In genomic region chr21:43297411-43297981, GRCh38 we compare ENCODE assay signal across 21 cellular contexts.
"Had no signal": no experiment of that assay in that cellular context is flagged by ENCODE, and none has a peak within 500 bp of the region (broad histone marks: within the 10 kb centered on the region; RNA-seq: fewer than 3 reads in every experiment).

No MANE protein-coding gene starts in this region.

- H3K27ac ChIP-seq: body of pancreas, dorsolateral prefrontal cortex, left lung, neutrophil, pancreas, tibial nerve had no signal

- H3K4me1 ChIP-seq: body of pancreas, left lung, pancreas had no signal

- H3K9me3 ChIP-seq: left lung, neutrophil, pancreas had no signal

- H3K36me3 ChIP-seq: left lung, neutrophil, pancreas, tibial nerve had no signal

- DNase-seq: activated CD4-positive, alpha-beta T cell treated with anti-CD3 and anti-CD28 coated beads for 48 hours; activated CD4-positive, CD25-positive, alpha-beta regulatory T cell; activated CD8-positive, alpha-beta T cell treated with anti-CD3 and anti-CD28 coated beads, Interleukin-2, amount 10 ng/mL, durations not matched to agents 7 days and 5 days; activated naive CD4-positive, alpha-beta T cell treated with anti-CD3 and anti-CD28 coated beads for 36 hours; activated T-cell treated with anti-CD3 and anti-CD28 coated beads, Interleukin-2, amount 50 U/mL, for 24 hours; body of pancreas; caudate nucleus; left lung; natural killer cell; stimulated activated CD4-positive, alpha-beta T cell treated with anti-CD3 and anti-CD28 coated beads, Interleukin-1b, Interleukin-23, amount 100 ng/mL, for 48 hours; stimulated activated CD8-positive, alpha-beta memory T cell treated with anti-CD3 and anti-CD28 coated beads, Interleukin-4, amount 100 ng/mL, for 48 hours; stimulated activated naive CD8-positive, alpha-beta T cell treated with anti-CD3 and anti-CD28 coated beads, Interleukin-15, Interleukin-2, amounts not matched to agents 100 U/mL and 50 U/mL, for 24 hours; substantia nigra; T-cell had no signal

- H3K27me3 ChIP-seq: body of pancreas, dorsolateral prefrontal cortex, left lung, neutrophil, pancreas, tibial nerve had no signal

- ATAC-seq: activated CD8-positive, alpha-beta T cell treated with anti-CD3 and anti-CD28 coated beads, Interleukin-2, amount 10 ng/mL, durations not matched to agents 7 days and 5 days; body of pancreas; left lung; natural killer cell; pancreas; stimulated activated naive CD8-positive, alpha-beta T cell treated with anti-CD3 and anti-CD28 coated beads, Interleukin-15, Interleukin-2, amounts not matched to agents 100 U/mL and 50 U/mL, for 24 hours; T-cell had no signal

- H3K4me3 ChIP-seq: body of pancreas, dorsolateral prefrontal cortex, left lung, pancreas, tibial nerve had no signal

- FAIRE-seq: colon, keratinocyte, pancreas, urothelium cell line had no signal
